ENCODE assay signal across 9 cellular contexts in genomic region chr6:20409427-20409971, GRCh38. TPM values are rescaled to one million over a fixed set of nuclear protein-coding genes. Genes with fewer than 3 reads are reported as not detected.
DNase-seq lines count a peak whose midpoint lies in the region; ATAC-seq and TF ChIP-seq lines count a peak whose summit lies in the region.
"Had no signal": no experiment of that assay in that cellular context is flagged by ENCODE, and none has a peak within 500 bp of the region (broad histone marks: within the 10 kb centered on the region; RNA-seq: fewer than 3 reads in every experiment).

No MANE protein-coding gene starts in this region.

- H3K9me3 Mint-ChIP-seq in activated CD4-positive, alpha-beta T cell treated with anti-CD3 and anti-CD28 coated beads for 36 hours (ENCODE audit: low read depth), result no peaks in the 10 kb centered on the region

- peaks cover 62% of the 10 kb centered on the region for H3K36me3 Mint-ChIP-seq in activated CD4-positive, alpha-beta T cell treated with anti-CD3 and anti-CD28 coated beads for 36 hours (ENCODE audit: low read depth)

- peak; percentile 25 for DNase-seq in activated CD4-positive, alpha-beta T cell treated with anti-CD3 and anti-CD28 coated beads for 36 hours
- DNase-seq in activated CD4-positive, alpha-beta T cell treated with anti-CD3 and anti-CD28 coated beads for 1 hour, result no peak
- DNase-seq in UCSD-AML1 (lab: John Stamatoyannopoulos, UW; ENCODE audit: unreplicated experiment), result peak; percentile 18
- no peak for DNase-seq in dorsolateral prefrontal cortex
- no peak for DNase-seq in NOMO-1 (lab: John Stamatoyannopoulos, UW; ENCODE audit: unreplicated experiment in 2 of 2)
- DNase-seq in NCI-H187 treated with DMSO at 0.1 percent for 48 hours (lab: John Stamatoyannopoulos, UW), result no peak

- CTCF ChIA-PET in activated CD4-positive, alpha-beta T cell treated with anti-CD3 and anti-CD28 coated beads for 36 hours (lab: Charles Lee), result interaction anchor here (0.6 to 1.1 kb wide), 2 partner anchors 122 to 1515 kb away, joined by 3 read pairs; no protein-coding TSS in a partner anchor

- no peak for TF ChIP-seq CTCF in dorsolateral prefrontal cortex (IDR thresholded peaks at IDR 0.05 in 54 of 56, conservative IDR thresholded peaks at IDR 0.05 in 2 of 56; ENCODE audit: low read depth in 1 of 56, partially characterized antibody in 56 of 56)

- H3K27me3 Mint-ChIP-seq in activated CD4-positive, alpha-beta T cell treated with anti-CD3 and anti-CD28 coated beads for 36 hours, result no peaks in the 10 kb centered on the region

- H3K4me1 Mint-ChIP-seq in activated CD4-positive, alpha-beta T cell treated with anti-CD3 and anti-CD28 coated beads for 36 hours, result peaks cover 70% of the 10 kb centered on the region

- peak overlapping the region; percentile 26 to 34 (median 30) for H3K4me3 ChIP-seq in skeletal muscle tissue (ENCODE audit: low read length in 3 of 3)
- H3K4me3 ChIP-seq in dorsolateral prefrontal cortex, result peak overlapping the region in 1 of 59 donors; percentile 14
- H3K4me3 ChIP-seq: A549 had no signal

- no peaks in the 10 kb centered on the region for H3K9me3 ChIP-seq in skeletal muscle tissue (ENCODE audit: control insufficient read depth in 3 of 3, low read length in 3 of 3)
- H3K9me3 ChIP-seq: A549 had no signal

- ATAC-seq in activated CD4-positive, alpha-beta T cell treated with anti-CD3 and anti-CD28 coated beads for 36 hours, result peak; percentile 70
- peak; percentile 85 for ATAC-seq in HG02970 (IDR thresholded peaks at IDR 0.05; ENCODE audit: low FRiP score, unreplicated experiment)
- ATAC-seq: A549 had no signal

- POLR2A ChIA-PET in activated CD4-positive, alpha-beta T cell treated with anti-CD3 and anti-CD28 coated beads for 36 hours (lab: Charles Lee), result no interaction called here

- intact Hi-C loops in activated CD4-positive, alpha-beta T cell treated with anti-CD3 and anti-CD28 coated beads for 36 hours (cut with DNase I, micrococcal nuclease), result no loop called here
- intact Hi-C loops in dorsolateral prefrontal cortex (cut with DNase I), result loop anchor here in 1 of 2 donors (10.0 kb wide), 2 partner anchors 115 to 315 kb away; no protein-coding TSS in a partner anchor

- H3K36me3 ChIP-seq in skeletal muscle tissue (ENCODE audit: control insufficient read depth in 3 of 3, insufficient read depth in 3 of 3, low read length in 3 of 3), result no peaks in the 10 kb centered on the region

- H3K4me1 ChIP-seq in skeletal muscle tissue (ENCODE audit: control insufficient read depth in 3 of 3, insufficient read depth in 3 of 3, low read length in 3 of 3), result peaks cover 15 to 31% (median 20%) of the 10 kb centered on the region in 3 donors

- H3K27me3 ChIP-seq in skeletal muscle tissue (ENCODE audit: control insufficient read depth in 3 of 3, insufficient read depth in 3 of 3, low read length in 3 of 3) (no peaks in the 10 kb centered on the region), dorsolateral prefrontal cortex (peaks cover 0 to 4% (median 0%) of the 10 kb centered on the region in 45 donors)

- H3K27ac ChIP-seq in skeletal muscle tissue (ENCODE audit: low read depth, low read length) (peak overlapping the region; percentile 59), dorsolateral prefrontal cortex (no peak overlapping the region)
- H3K27ac ChIP-seq: A549 had no signal

- H3K9ac ChIP-seq in skeletal muscle tissue (ENCODE audit: low read depth in 1 of 3, low read length in 3 of 3), result peak overlapping the region; percentile 62 to 74 (median 66)

- H3K27ac Mint-ChIP-seq in activated CD4-positive, alpha-beta T cell treated with anti-CD3 and anti-CD28 coated beads for 36 hours, result peak overlapping the region; percentile 75

- no peak overlapping the region for H3K4me3 Mint-ChIP-seq in activated CD4-positive, alpha-beta T cell treated with anti-CD3 and anti-CD28 coated beads for 36 hours

RNA-seq across cellular contexts. Expression of gene E2F3, which starts 7.8 kb away (rescaled TPM):
- total RNA-seq in activated CD4-positive, alpha-beta T cell treated with anti-CD3 and anti-CD28 coated beads for 36 hours, result 10 to 100 TPM; 17.3 to 17.5 TPM
- 3.1 TPM for total RNA-seq in skeletal muscle tissue
- total RNA-seq in dorsolateral prefrontal cortex, result 10 to 100 TPM in 71 of 120 experiments, 1 to 10 TPM in 49; 5.6 to 18.0 (median 10.5) TPM

Comparison
In these comparisons a context has a peak if more than half of its experiments do, and no peak if none do; other contexts are left out.
1. DNase-seq: peak in activated CD4-positive, alpha-beta T cell treated with anti-CD3 and anti-CD28 coated beads for 36 hours (single experiment) and UCSD-AML1 (single experiment); none in activated CD4-positive, alpha-beta T cell treated with anti-CD3 and anti-CD28 coated beads for 1 hour (single experiment), dorsolateral prefrontal cortex (0 of 10), NOMO-1 (0 of 2) and NCI-H187 treated with DMSO at 0.1 percent for 48 hours (single experiment).